In the genomic region with DNA sequence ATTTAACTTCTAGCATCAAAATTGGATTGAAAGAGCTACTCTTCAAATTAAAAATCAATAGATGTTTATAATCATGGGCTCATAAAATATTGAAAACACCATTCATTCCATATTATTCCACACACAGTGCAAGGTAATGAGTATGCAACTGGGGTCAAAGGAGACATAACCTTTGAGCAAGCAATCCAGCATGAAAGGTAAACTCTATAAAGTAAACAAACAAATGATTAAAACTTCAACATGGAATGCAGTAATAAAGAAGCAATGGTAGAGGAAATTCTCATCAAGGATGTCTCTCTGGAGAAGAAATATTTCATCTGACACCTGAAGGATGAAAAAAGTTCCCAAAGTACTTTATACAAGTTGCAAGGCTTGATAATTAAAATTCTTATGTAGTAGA, we compare ENCODE assay signal across 18 cellular contexts. TPM values are rescaled to one million over a fixed set of nuclear protein-coding genes. Genes with fewer than 3 reads are reported as not detected.
DNase-seq lines count a peak whose midpoint lies in the region; ATAC-seq and TF ChIP-seq lines count a peak whose summit lies in the region.
"Had no signal": no experiment of that assay in that cellular context is flagged by ENCODE, and none has a peak within 500 bp of the region (broad histone marks: within the 10 kb centered on the region; RNA-seq: fewer than 3 reads in every experiment).

No MANE protein-coding gene starts in this region.

- H3K36me3 ChIP-seq in HEK293 (ENCODE audit: control insufficient read depth in 2 of 2, insufficient read depth in 1 of 2, low read length in 2 of 2) (peaks cover 0 to 3% of the 10 kb centered on the region in 2 experiments; a peak in 1 of 3 replicates), Karpas-422 (ENCODE audit: insufficient read depth, low read length) (no peaks in the 10 kb centered on the region), PC-9 (ENCODE audit: low read depth) (no peaks in the 10 kb centered on the region), mucosa of descending colon (ENCODE audit: low read depth) (no peaks in the 10 kb centered on the region), A673 (ENCODE audit: insufficient read depth, low read length, poor library complexity, severe bottlenecking) (no peaks in the 10 kb centered on the region)
- H3K36me3 ChIP-seq: BLaER1 treated with 17β-estradiol and CSF1 and Interleukin-3, amounts not matched to agents 10 nM and 100 nM had no signal

- H3K4me3 ChIP-seq in HEK293 (ENCODE audit: low read depth, low read length): no peak overlapping the region
- H3K4me3 ChIP-seq in Karpas-422 (ENCODE audit: low read length): no peak overlapping the region
- no peak overlapping the region for H3K4me3 ChIP-seq in PC-9
- H3K4me3 ChIP-seq in mucosa of descending colon: no peak overlapping the region
- H3K4me3 ChIP-seq in A673 (ENCODE audit: low read depth, low read length, poor library complexity, severe bottlenecking): no peak overlapping the region
- H3K4me3 ChIP-seq: BLaER1 treated with 17β-estradiol and CSF1 and Interleukin-3, amounts not matched to agents 10 nM and 100 nM had no signal

- H3K4me1 ChIP-seq in HEK293 (ENCODE audit: control insufficient read depth, insufficient read depth, low read length) (peaks cover 19% of the 10 kb centered on the region), Karpas-422 (ENCODE audit: low read length) (no peaks in the 10 kb centered on the region), PC-9 (replicated peaks; ENCODE audit: insufficient read depth) (peaks cover 24% of the 10 kb centered on the region), mucosa of descending colon (ENCODE audit: low read depth) (peaks cover 9% of the 10 kb centered on the region), A673 (ENCODE audit: insufficient read depth, low read length, poor library complexity, severe bottlenecking) (no peaks in the 10 kb centered on the region)
- H3K4me1 ChIP-seq: BLaER1 treated with 17β-estradiol and CSF1 and Interleukin-3, amounts not matched to agents 10 nM and 100 nM had no signal

- BruUV-seq in PC-9 (replicated peaks; lab: Mats Ljungman, UMichigan) (no TSS peak), A673 (replicated peaks; lab: Mats Ljungman, UMichigan) (no TSS peak)

- intact Hi-C loops in PC-9 (cut with micrococcal nuclease; ENCODE audit: unreplicated experiment) (no loop called here), mucosa of descending colon (cut with DNase I, micrococcal nuclease) (no loop called here), A673 (cut with micrococcal nuclease; ENCODE audit: unreplicated experiment) (no loop called here)

- ATAC-seq in mucosa of descending colon (peak; percentile 27), HG03439 (IDR thresholded peaks at IDR 0.05; ENCODE audit: unreplicated experiment) (no peak)
- ATAC-seq: CD8-positive, alpha-beta T cell had no signal

- H3K9me2 ChIP-seq in Karpas-422 (replicated peaks; ENCODE audit: insufficient read depth, low read length): no peaks in the 10 kb centered on the region
- H3K9me2 ChIP-seq in PC-9 (ENCODE audit: insufficient read depth): no peaks in the 10 kb centered on the region

- TF ChIP-seq CTCF in HEK293 (tag by site-specific recombination; IDR thresholded peaks at IDR 0.05) (no peak), PC-9 (conservative IDR thresholded peaks at IDR 0.05) (no peak), mucosa of descending colon (IDR thresholded peaks at IDR 0.05) (no peak), A673 (conservative IDR thresholded peaks at IDR 0.05; ENCODE audit: low read depth, low read length) (no peak)

- H3K9me3 ChIP-seq in HEK293 (ENCODE audit: control insufficient read depth, insufficient read depth, low read depth, low read length) (no peaks in the 10 kb centered on the region), Karpas-422 (ENCODE audit: low read length) (no peaks in the 10 kb centered on the region), PC-9 (ENCODE audit: insufficient read depth, low read depth) (no peaks in the 10 kb centered on the region), mucosa of descending colon (no peaks in the 10 kb centered on the region), A673 (ENCODE audit: low read depth, low read length, poor library complexity, severe bottlenecking) (no peaks in the 10 kb centered on the region)
- H3K9me3 ChIP-seq: BLaER1 treated with 17β-estradiol and CSF1 and Interleukin-3, amounts not matched to agents 10 nM and 100 nM; Caco-2 had no signal

- H2AFZ ChIP-seq in Karpas-422 (ENCODE audit: low read length): no peak overlapping the region
- H2AFZ ChIP-seq in PC-9: no peak overlapping the region

- no peak overlapping the region for H3K27ac ChIP-seq in HEK293 (ENCODE audit: extremely low read depth, low read depth, low read length)
- no peak overlapping the region for H3K27ac ChIP-seq in Karpas-422 (ENCODE audit: low read length)
- no peak overlapping the region for H3K27ac ChIP-seq in PC-9
- no peak overlapping the region for H3K27ac ChIP-seq in A673 (ENCODE audit: low read depth, low read length, poor library complexity, severe bottlenecking)
- H3K27ac ChIP-seq: BLaER1 treated with 17β-estradiol and CSF1 and Interleukin-3, amounts not matched to agents 10 nM and 100 nM; C4-2B had no signal

- CTCF ChIA-PET in HEK293 (lab: Yijun Ruan, JAX): no interaction called here
- CTCF ChIA-PET in PC-9 (lab: Charles Lee): no interaction called here
- CTCF ChIA-PET in A673 (lab: Charles Lee): no interaction called here

- H4K20me1 ChIP-seq in Karpas-422 (ENCODE audit: insufficient read depth, low read depth, low read length) (no peaks in the 10 kb centered on the region), PC-9 (ENCODE audit: insufficient read depth) (no peaks in the 10 kb centered on the region)
- H4K20me1 ChIP-seq: BLaER1 treated with 17β-estradiol and CSF1 and Interleukin-3, amounts not matched to agents 10 nM and 100 nM had no signal

- no peak overlapping the region for H3K4me2 ChIP-seq in Karpas-422 (ENCODE audit: low read depth, low read length, poor library complexity, severe bottlenecking)
- H3K4me2 ChIP-seq in PC-9: peak overlapping the region; percentile 28
- H3K4me2 ChIP-seq: BLaER1 treated with 17β-estradiol and CSF1 and Interleukin-3, amounts not matched to agents 10 nM and 100 nM had no signal

- H3K79me2 ChIP-seq in Karpas-422 (ENCODE audit: low read length) (no peaks in the 10 kb centered on the region), PC-9 (ENCODE audit: low read depth) (no peaks in the 10 kb centered on the region; the same call in 1 of the 2 replicates)

- H3K27me3 ChIP-seq in Karpas-422 (ENCODE audit: low read length) (no peaks in the 10 kb centered on the region), PC-9 (ENCODE audit: insufficient read depth, low read depth) (no peaks in the 10 kb centered on the region), A673 (replicated peaks; ENCODE audit: insufficient read depth, low read depth, low read length, poor library complexity) (peaks cover 27% of the 10 kb centered on the region)
- H3K27me3 ChIP-seq: BLaER1 treated with 17β-estradiol and CSF1 and Interleukin-3, amounts not matched to agents 10 nM and 100 nM had no signal

- POLR2A ChIA-PET in HEK293 (lab: Yijun Ruan, JAX): interaction anchor here (0.7 kb wide), 1 partner anchor 309 kb away, joined by 3 read pairs; no protein-coding TSS in a partner anchor
- POLR2A ChIA-PET in PC-9 (lab: Charles Lee; ENCODE audit: unreplicated experiment): no interaction called here
- POLR2A ChIA-PET in A673 (lab: Charles Lee; ENCODE audit: low non-redundant PET): no interaction called here

- no peak overlapping the region for H3K9ac ChIP-seq in Karpas-422 (ENCODE audit: low read length)
- H3K9ac ChIP-seq: BLaER1 treated with 17β-estradiol and CSF1 and Interleukin-3, amounts not matched to agents 10 nM and 100 nM had no signal

- DNase-seq in Karpas-422 (peak; percentile 38), PC-9 (no peak), mucosa of descending colon (no peak), NCI-H1694 (lab: John Stamatoyannopoulos, UW) (no peak), A673 (ENCODE audit: low spot score) (no peak)
- DNase-seq in effector CD8-positive, alpha-beta T cell (lab: John Stamatoyannopoulos, UW): no peak
- DNase-seq: 8988T; AML-193; Caco-2; Calu3; CD4-positive, alpha-beta T cell; CD8-positive, alpha-beta T cell; DMS79 treated with DMSO at 0.1 percent for 48 hours; GF-D8 had no signal

- peaks cover 10% of the 10 kb centered on the region; the same call in 1 of the 2 replicates for H3F3A ChIP-seq in PC-9 (ENCODE audit: insufficient read depth, low read depth)

TF ChIP-seq in HEK293, 187 proteins besides CTCF, POLR2A, EP300 and RAD21:
- TF ChIP-seq ZNF302 (tag by site-specific recombination; IDR thresholded peaks at IDR 0.05; ENCODE audit: low read depth) (no peak), SP2 (tag by site-specific recombination; IDR thresholded peaks at IDR 0.05) (no peak), SP7 (tag by site-specific recombination; IDR thresholded peaks at IDR 0.05) (no peak)
- TF ChIP-seq, protein P1, sequence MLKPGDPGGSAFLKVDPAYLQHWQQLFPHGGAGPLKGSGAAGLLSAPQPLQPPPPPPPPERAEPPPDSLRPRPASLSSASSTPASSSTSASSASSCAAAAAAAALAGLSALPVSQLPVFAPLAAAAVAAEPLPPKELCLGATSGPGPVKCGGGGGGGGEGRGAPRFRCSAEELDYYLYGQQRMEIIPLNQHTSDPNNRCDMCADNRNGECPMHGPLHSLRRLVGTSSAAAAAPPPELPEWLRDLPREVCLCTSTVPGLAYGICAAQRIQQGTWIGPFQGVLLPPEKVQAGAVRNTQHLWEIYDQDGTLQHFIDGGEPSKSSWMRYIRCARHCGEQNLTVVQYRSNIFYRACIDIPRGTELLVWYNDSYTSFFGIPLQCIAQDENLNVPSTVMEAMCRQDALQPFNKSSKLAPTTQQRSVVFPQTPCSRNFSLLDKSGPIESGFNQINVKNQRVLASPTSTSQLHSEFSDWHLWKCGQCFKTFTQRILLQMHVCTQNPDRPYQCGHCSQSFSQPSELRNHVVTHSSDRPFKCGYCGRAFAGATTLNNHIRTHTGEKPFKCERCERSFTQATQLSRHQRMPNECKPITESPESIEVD (tag by site-specific recombination; IDR thresholded peaks at IDR 0.05): peak; percentile 68

RNA-seq across cellular contexts. Expression of a gene that starts 25.8 kb away (rescaled TPM):
- not detected in 2 replicates for total RNA-seq in Karpas-422 (2014; rRNA removed; shearing (Covaris generic); ENCODE audit: low replicate concordance)
- total RNA-seq in PC-9 (2021): 27.3 and 38.7 TPM in 2 replicates
- total RNA-seq in mucosa of descending colon: 100 to 1,000 TPM in 1 of 3 donors, 10 to 100 TPM in 2; 39.8 to 105 (median 90.5) TPM
- total RNA-seq in A673 (2021): not detected in 2 replicates
- total RNA-seq: CD4-positive, alpha-beta T cell; CD8-positive, alpha-beta T cell had no signal

Comparison
In these comparisons a context has a peak if more than half of its experiments do, and no peak if none do; other contexts are left out.
1. RNA of a gene that starts 25.8 kb away (total RNA-seq): 39.8 to 105 TPM in mucosa of descending colon and 27.3 to 38.7 TPM in PC-9; not detected in A673 and not detected in Karpas-422; every median in the first group is over 10 times any median in the second.